Comparison of ENCODE assay signal across 8 cellular contexts in the genomic region with DNA sequence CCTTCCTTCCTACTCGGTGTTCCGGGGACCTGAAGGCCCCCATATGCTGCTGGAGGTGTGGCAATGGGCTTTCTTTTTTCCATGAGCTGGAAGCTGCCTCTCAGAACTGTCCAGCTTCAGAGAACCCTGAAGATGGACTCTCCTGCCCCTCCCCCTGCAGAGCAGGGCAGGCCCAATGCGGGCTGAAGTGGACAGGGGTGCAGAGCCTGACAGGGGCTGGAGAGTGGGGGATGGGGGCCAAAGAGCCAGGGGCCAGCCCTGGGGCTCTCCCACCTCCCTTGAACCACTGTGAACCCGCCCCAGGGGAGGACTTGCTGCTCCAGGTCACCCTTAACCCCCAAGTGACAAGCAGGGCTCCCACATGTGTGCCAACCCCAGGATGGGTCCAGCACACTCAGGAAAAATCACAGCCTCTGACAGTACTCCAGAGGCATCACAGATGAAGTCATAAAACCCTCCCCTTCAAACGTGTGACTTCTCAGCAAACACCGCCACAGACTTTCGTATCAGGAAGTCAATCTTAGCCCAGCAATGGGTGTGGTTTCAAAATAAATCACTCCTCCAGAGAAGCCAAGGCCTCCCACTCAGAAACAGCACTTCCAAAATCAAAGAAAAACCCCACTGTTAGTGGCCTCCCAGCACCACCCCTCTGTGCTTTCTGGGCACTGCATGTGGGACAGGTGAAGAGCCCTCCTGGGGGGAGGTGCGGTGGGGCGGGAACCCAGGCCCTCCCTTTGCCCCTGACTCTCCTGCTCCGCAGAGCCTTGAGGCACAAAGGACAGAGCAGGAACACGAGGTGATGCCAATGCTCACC.
A peak's percentile ranks its signal among the peaks of the same experiment; 100 is the strongest.
DNase-seq lines count a peak whose midpoint lies in the region; ATAC-seq and TF ChIP-seq lines count a peak whose summit lies in the region.

No MANE protein-coding gene starts in this region.

- no peaks in the 10 kb centered on the region for H3K9me3 ChIP-seq in IMR-90 (ENCODE audit: control insufficient read depth, insufficient read depth, low read length)
- no peaks in the 10 kb centered on the region for H3K9me3 ChIP-seq in upper lobe of right lung

- peaks cover 46% of the 10 kb centered on the region for H3K4me1 ChIP-seq in IMR-90 (ENCODE audit: control insufficient read depth, insufficient read depth, low read length)
- peaks cover 55% of the 10 kb centered on the region for H3K4me1 ChIP-seq in upper lobe of right lung

- TF ChIP-seq RAD21 in IMR-90 (IDR thresholded peaks at IDR 0.05; ENCODE audit: low read length), result no peak

- H3K27ac Mint-ChIP-seq in naive B cell, result peak overlapping the region in 5 of 6 donors; percentile 70 to 96 (median 80)

- no peak for TF ChIP-seq POLR2A in IMR-90 (IDR thresholded peaks at IDR 0.05; ENCODE audit: low read depth, low read length)

- H3K56ac ChIP-seq in IMR-90 (ENCODE audit: extremely low read depth, insufficient read depth, low read length), result no peak overlapping the region

- no peak overlapping the region for H2AFZ ChIP-seq in IMR-90 (replicated peaks; ENCODE audit: low read length, poor library complexity)

- peaks cover 49 to 96% of the 10 kb centered on the region in 2 experiments for H3K79me1 ChIP-seq in IMR-90 (ENCODE audit: low read depth in 1 of 2, low read length in 2 of 2)

- peak overlapping the region; percentile 86 for H4K91ac ChIP-seq in IMR-90 (ENCODE audit: insufficient read depth, low read depth, low read length)

- H2AK5ac ChIP-seq in IMR-90 (ENCODE audit: low read depth, low read length), result peak overlapping the region; percentile 76; the same call in 1 of the 2 replicates

- peak overlapping the region; percentile 6; the same call in 1 of the 2 replicates for H3K23ac ChIP-seq in IMR-90 (ENCODE audit: low read depth, low read length)

- H3K4me2 ChIP-seq in IMR-90 (ENCODE audit: low read depth, low read length), result no peak overlapping the region

- DNase-seq in CMK (ENCODE audit: low read depth) (peak; percentile 30), IMR-90 (peak; percentile 61), naive B cell (peak; percentile 53), upper lobe of right lung (peak; percentile 71), NCI-H1092 treated with DMSO at 0.1 percent for 48 hours (lab: John Stamatoyannopoulos, UW) (no peak), COR-L47 (lab: John Stamatoyannopoulos, UW) (no peak)
- peak; percentile 46 for DNase-seq in activated CD4-positive, alpha-beta T cell treated with anti-CD3 and anti-CD28 coated beads for 1 hour
- peak; percentile 41 for DNase-seq in effector CD8-positive, alpha-beta T cell (lab: John Stamatoyannopoulos, UW)

- POLR2A ChIA-PET in IMR-90 (lab: Charles Lee; ENCODE audit: unreplicated experiment), result no interaction called here

- H3K27me3 ChIP-seq in IMR-90 (ENCODE audit: control insufficient read depth, insufficient read depth, low read length), result no peaks in the 10 kb centered on the region
- H3K27me3 ChIP-seq in upper lobe of right lung, result no peaks in the 10 kb centered on the region

- peak overlapping the region; percentile 91 for H2AK9ac ChIP-seq in IMR-90 (replicated peaks; ENCODE audit: low read depth, low read length, poor library complexity)

- WGBS in IMR-90 (ENCODE audit: extremely low coverage in 2 of 2, insufficient read length in 1 of 2), 2 experiments, result 29% methylated on average over 2 of the region's 11 CpGs; no CpG with 5 or more reads in 1 of the 2 experiments

- intact Hi-C loops in IMR-90 (cut with micrococcal nuclease) (no loop called here), upper lobe of right lung (cut with DNase I) (no loop called here)

- H3K4me3 ChIP-seq in IMR-90 (ENCODE audit: insufficient read depth, low read depth, low read length) (no peak overlapping the region), upper lobe of right lung (no peak overlapping the region)

- H4K8ac ChIP-seq in IMR-90 (ENCODE audit: low read depth in 2 of 2, low read length in 2 of 2), result peak overlapping the region in 1 of 2 experiments; percentile 73; a peak in 2 of 4 replicates

- peak overlapping the region; percentile 29 to 82 (median 64) for H3K4me3 Mint-ChIP-seq in naive B cell

- H3K4ac ChIP-seq in IMR-90 (ENCODE audit: low read depth, low read length), result peak overlapping the region; percentile 80

- H3K36me3 ChIP-seq in IMR-90 (ENCODE audit: control insufficient read depth, insufficient read depth, low read length) (no peaks in the 10 kb centered on the region), upper lobe of right lung (no peaks in the 10 kb centered on the region)

- TF ChIP-seq CTCF in IMR-90 (conservative IDR thresholded peaks at IDR 0.05; ENCODE audit: low read depth, low read length) (no peak), upper lobe of right lung (IDR thresholded peaks at IDR 0.05) (no peak)

- no TSS peak for BruUV-seq in IMR-90 (replicated peaks; lab: Mats Ljungman, UMichigan)

- peaks cover 3% of the 10 kb centered on the region; the same call in 1 of the 2 replicates for H4K20me1 ChIP-seq in IMR-90 (ENCODE audit: insufficient read depth, low read length)

- H3K36me3 Mint-ChIP-seq in naive B cell, result no peaks in the 10 kb centered on the region

- H2BK5ac ChIP-seq in IMR-90 (ENCODE audit: low read depth, low read length, poor library complexity, severe bottlenecking), result peak overlapping the region; percentile 27

- H3K18ac ChIP-seq in IMR-90 (ENCODE audit: low read depth, low read length), result peak overlapping the region; percentile 0; the same call in 1 of the 2 replicates

- peak; percentile 49 for ATAC-seq in IMR-90 (ENCODE audit: low read depth)
- ATAC-seq in naive B cell (ENCODE audit: low read depth in 2 of 2), result peak; percentile 49 to 50
- ATAC-seq in upper lobe of right lung, result peak; percentile 62

- H2BK15ac ChIP-seq in IMR-90 (ENCODE audit: low read depth, low read length), result no peak overlapping the region; the same call in 2 of the 3 replicates

- dilution Hi-C loops in IMR-90 (cut with HindIII; ENCODE audit: low sequenced_read_pairs, unreplicated experiment), result no loop called here

- peak overlapping the region; percentile 41; the same call in 1 of the 2 replicates for H2BK20ac ChIP-seq in IMR-90 (ENCODE audit: low read depth, low read length)

- H3K9ac ChIP-seq in IMR-90 (ENCODE audit: low read depth, low read length), result 0 out of 2 replicates have a peak overlapping the region, but pooled peaks have one; percentile 3

- H4K5ac ChIP-seq in IMR-90 (ENCODE audit: low read depth, low read length), result no peak overlapping the region; the same call in 1 of the 2 replicates

- peaks cover 42% of the 10 kb centered on the region for H3K9me1 ChIP-seq in IMR-90 (ENCODE audit: insufficient read depth, low read length)

- H3K27me3 Mint-ChIP-seq in naive B cell, result peaks cover 72 to 95% (median 75%) of the 10 kb centered on the region in 3 donors

- peaks cover 0 to 2% (median 0%) of the 10 kb centered on the region in 7 donors for H3K9me3 Mint-ChIP-seq in naive B cell

- CTCF ChIA-PET in IMR-90 (lab: Yijun Ruan, JAX), result no interaction called here

- peak overlapping the region; percentile 56 for H3K27ac ChIP-seq in IMR-90 (ENCODE audit: insufficient read depth, low read length)
- H3K27ac ChIP-seq in upper lobe of right lung, result peak overlapping the region; percentile 86

- no peak overlapping the region; the same call in 1 of the 2 replicates for H3K14ac ChIP-seq in IMR-90 (replicated peaks; ENCODE audit: low read depth, low read length)

- peak overlapping the region; percentile 72 for H2BK120ac ChIP-seq in IMR-90 (ENCODE audit: low read depth, low read length)

- in situ Hi-C loops in IMR-90 (cut with MboI; ENCODE audit: low sequenced_read_pairs), result no loop called here

- H3K4me1 Mint-ChIP-seq in naive B cell, result peaks cover 53 to 75% (median 67%) of the 10 kb centered on the region in 3 donors

TF ChIP-seq in IMR-90, 13 proteins besides CTCF, POLR2A, EP300 and RAD21:
- TF ChIP-seq RCOR1 (IDR thresholded peaks at IDR 0.05; ENCODE audit: insufficient replicate concordance, low read length), result no peak
- no peak for TF ChIP-seq FOS (IDR thresholded peaks at IDR 0.05; ENCODE audit: low read depth, low read length)
- no peak for TF ChIP-seq MXI1 (IDR thresholded peaks at IDR 0.05; ENCODE audit: borderline replicate concordance, low read depth, low read length)

Comparison
In these comparisons a context has a peak if more than half of its experiments do, and no peak if none do; other contexts are left out.
1. DNase-seq: peak in CMK (single experiment), IMR-90 (single experiment), activated CD4-positive, alpha-beta T cell treated with anti-CD3 and anti-CD28 coated beads for 1 hour (single experiment), effector CD8-positive, alpha-beta T cell (single experiment), naive B cell (single experiment) and upper lobe of right lung (single experiment); none in NCI-H1092 treated with DMSO at 0.1 percent for 48 hours (single experiment) and COR-L47 (single experiment).
2. Peak in every context shown above with its lines, with median percentiles within 50 percentile points of each other: ATAC-seq.